ENCODE assay signal across 8 cellular contexts in the genomic region with DNA sequence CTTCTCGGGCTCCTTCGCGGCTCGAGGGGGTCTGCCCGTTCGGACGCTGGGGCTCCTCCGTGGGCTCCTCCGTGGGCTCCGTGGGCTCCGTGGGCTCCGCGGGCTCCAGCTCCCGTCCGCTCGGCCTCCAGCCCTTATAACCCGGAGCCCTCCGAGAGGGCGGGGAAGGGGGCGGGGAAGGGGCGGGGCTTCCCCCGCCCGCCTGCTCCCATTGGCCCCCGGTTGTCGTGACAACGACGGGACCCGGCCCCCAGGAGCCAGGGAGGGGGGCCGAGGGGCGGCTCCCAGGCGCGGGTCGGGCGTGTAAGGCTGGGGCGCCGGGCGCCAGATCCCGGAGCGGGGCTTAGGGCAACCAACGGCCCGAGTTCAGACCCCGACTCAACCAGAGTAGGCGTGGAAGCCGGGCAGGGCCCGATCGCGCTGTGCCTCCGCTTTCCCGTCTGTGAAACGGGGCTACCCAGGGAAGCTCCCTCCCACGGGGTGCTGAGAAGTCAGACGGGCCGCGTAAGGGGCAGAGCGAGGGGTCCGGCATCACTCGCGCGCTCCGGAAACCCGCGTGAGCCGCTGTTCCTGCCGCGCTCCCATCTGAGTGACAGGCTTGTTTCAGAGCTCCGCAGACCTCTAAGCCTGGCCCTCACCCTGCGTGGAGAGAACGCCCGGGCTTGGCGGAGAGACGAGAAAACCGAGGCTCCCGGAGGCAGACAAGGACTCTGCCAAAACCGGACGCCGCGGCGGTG. TPM values are rescaled to one million over a fixed set of nuclear protein-coding genes. Genes with fewer than 3 reads are reported as not detected.
DNase-seq lines count a peak whose midpoint lies in the region; ATAC-seq and TF ChIP-seq lines count a peak whose summit lies in the region.

A gene (minus strand): TSS at position 111 of the 737 bp plus-strand sequence. CDS start 119 bp downstream, outside the sequence.

- peak; percentile 65 for ATAC-seq in GM19328 (IDR thresholded peaks at IDR 0.05; ENCODE audit: unreplicated experiment)
- ATAC-seq in activated naive CD8-positive, alpha-beta T cell treated with anti-CD3 and anti-CD28 coated beads, Interleukin-2, amount 10 ng/mL, durations not matched to agents 7 days and 5 days (ENCODE audit: low read depth): peak; percentile 84
- peak; percentile 94 for ATAC-seq in Right ventricle myocardium inferior

- TF ChIP-seq EP300 in ovary (IDR thresholded peaks at IDR 0.05) (no peak), suprapubic skin (IDR thresholded peaks at IDR 0.05) (no peak)

- no peaks in the 10 kb centered on the region for H3K4me1 Mint-ChIP-seq in activated naive CD8-positive, alpha-beta T cell treated with anti-CD3 and anti-CD28 coated beads, Interleukin-2, amount 10 ng/mL, durations not matched to agents 7 days and 5 days

- H3K9me3 Mint-ChIP-seq in activated naive CD8-positive, alpha-beta T cell treated with anti-CD3 and anti-CD28 coated beads, Interleukin-2, amount 10 ng/mL, durations not matched to agents 7 days and 5 days: no peaks in the 10 kb centered on the region

- no peaks in the 10 kb centered on the region for H3K36me3 ChIP-seq in ovary
- no peaks in the 10 kb centered on the region for H3K36me3 ChIP-seq in suprapubic skin

- no peak within 1 kb of the TSS for H3K27ac Mint-ChIP-seq in activated naive CD8-positive, alpha-beta T cell treated with anti-CD3 and anti-CD28 coated beads, Interleukin-2, amount 10 ng/mL, durations not matched to agents 7 days and 5 days

- H3K9me3 ChIP-seq in ovary (no peaks in the 10 kb centered on the region), suprapubic skin (no peaks in the 10 kb centered on the region)

- 0 to 1% (median 1%) methylated on average over 33 to 78 of the region's 78 CpGs for WGBS in ovary, 3 donors
- 3% methylated on average over 21 of the region's 78 CpGs for WGBS in suprapubic skin

- H3K27me3 ChIP-seq in HL-60 (ENCODE audit: insufficient read depth, poor library complexity, severe bottlenecking) (peaks cover 46% of the 10 kb centered on the region), ovary (no peaks in the 10 kb centered on the region), suprapubic skin (peaks cover 33% of the 10 kb centered on the region)

- peak within 1 kb of the TSS; percentile 70 for H3K4me3 Mint-ChIP-seq in activated naive CD8-positive, alpha-beta T cell treated with anti-CD3 and anti-CD28 coated beads, Interleukin-2, amount 10 ng/mL, durations not matched to agents 7 days and 5 days

- peaks cover 51% of the 10 kb centered on the region for H3K27me3 Mint-ChIP-seq in activated naive CD8-positive, alpha-beta T cell treated with anti-CD3 and anti-CD28 coated beads, Interleukin-2, amount 10 ng/mL, durations not matched to agents 7 days and 5 days

- no peak within 1 kb of the TSS for H3K27ac ChIP-seq in HL-60 (replicated peaks)
- H3K27ac ChIP-seq in ovary: peak within 1 kb of the TSS; percentile 72 to 86
- peak within 1 kb of the TSS; percentile 80 for H3K27ac ChIP-seq in suprapubic skin

- H3K4me1 ChIP-seq in ovary (ENCODE audit: insufficient read depth) (peaks cover 2% of the 10 kb centered on the region), suprapubic skin (peaks cover 35% of the 10 kb centered on the region)

- intact Hi-C loops in Right ventricle myocardium inferior (cut with DNase I) (no loop called here), ovary (cut with DNase I) (loop anchor here in 2 of 4 donors (1.0 to 10.0 kb wide), 2 partner anchors 59 to 60 kb away; a partner anchor contains a TSS)

- no peak for TF ChIP-seq CTCF in AG04449 (IDR thresholded peaks at IDR 0.05; ENCODE audit: insufficient read depth, low read length, missing control alignments)
- TF ChIP-seq CTCF in HL-60 (IDR thresholded peaks at IDR 0.05; ENCODE audit: insufficient read depth, low read length): no peak
- TF ChIP-seq CTCF in ovary (IDR thresholded peaks at IDR 0.05): no peak
- no peak for TF ChIP-seq CTCF in suprapubic skin (IDR thresholded peaks at IDR 0.05)

- POLR2A ChIA-PET in AG04449 (lab: Yijun Ruan, JAX): interaction anchor here (0.6 to 1.5 kb wide), 9 partner anchors 10 to 57 kb away, joined by 3 to 15 read pairs (median 4); no protein-coding TSS in a partner anchor
- POLR2A ChIA-PET in activated naive CD8-positive, alpha-beta T cell treated with anti-CD3 and anti-CD28 coated beads, Interleukin-2, amount 10 ng/mL, durations not matched to agents 7 days and 5 days (lab: Charles Lee): interaction anchor here (0.7 kb wide), 2 partner anchors 142 to 266 kb away, joined by 3 read pairs; no protein-coding TSS in a partner anchor

- CTCF ChIA-PET in AG04449 (lab: Yijun Ruan, JAX): interaction anchor here (1.0 to 1.5 kb wide), 6 partner anchors 11 to 118 kb away, joined by 3 to 10 read pairs (median 4); no protein-coding TSS in a partner anchor

- DNase-seq in AG04449 (ENCODE audit: low read depth, low spot score): no peak
- DNase-seq in HL-60 (ENCODE audit: low read depth in 1 of 2, low spot score in 1 of 2): peak in 1 of 2 experiments; percentile 2
- DNase-seq in SW480 (ENCODE audit: low spot score): peak; percentile 26
- peak; percentile 80 for DNase-seq in activated naive CD8-positive, alpha-beta T cell treated with anti-CD3 and anti-CD28 coated beads, Interleukin-2, amount 10 ng/mL, durations not matched to agents 7 days and 5 days
- peak; percentile 92 for DNase-seq in Right ventricle myocardium inferior (ENCODE audit: missing footprints)
- DNase-seq in ovary: peak; percentile 91 to 94 (median 93)
- DNase-seq in suprapubic skin (ENCODE audit: low spot score in 2 of 2): peak; percentile 89 to 90

- TF ChIP-seq POLR2A in ovary (IDR thresholded peaks at IDR 0.05) (peak; percentile 82), suprapubic skin (IDR thresholded peaks at IDR 0.05) (peak in 1 of 2 donors; percentile 80)

- H3K4me3 ChIP-seq in AG04449 (ENCODE audit: low read depth, low read length) (peak within 1 kb of the TSS; percentile 72), HL-60 (replicated peaks; ENCODE audit: insufficient read depth, low read length) (peak within 1 kb of the TSS; percentile 3; the same call in 1 of the 2 replicates), ovary (peak within 1 kb of the TSS; percentile 65), suprapubic skin (peak within 1 kb of the TSS; percentile 62)

- H3K36me3 Mint-ChIP-seq in activated naive CD8-positive, alpha-beta T cell treated with anti-CD3 and anti-CD28 coated beads, Interleukin-2, amount 10 ng/mL, durations not matched to agents 7 days and 5 days: no peaks in the 10 kb centered on the region

RNA-seq across cellular contexts. Expression of the gene that starts here (rescaled TPM):
- total RNA-seq in activated naive CD8-positive, alpha-beta T cell treated with anti-CD3 and anti-CD28 coated beads, Interleukin-2, amount 10 ng/mL, durations not matched to agents 7 days and 5 days: 10 to 100 TPM in 1 of 2 experiments, 1 to 10 TPM in 1; 9.5 to 10.1 TPM
- 15.3 TPM for total RNA-seq in Right ventricle myocardium inferior
- total RNA-seq in ovary: 100 to 1,000 TPM in 1 of 7 donors, 10 to 100 TPM in 6; 34.0 to 135 (median 42.4) TPM
- 10 to 100 TPM; 18.5 to 29.2 TPM for polyA plus RNA-seq in ovary
- 1 to 10 TPM; 2.9 to 6.9 (median 4.3) TPM for total RNA-seq in suprapubic skin

Comparison
In these comparisons a context has a peak if more than half of its experiments do, and no peak if none do; other contexts are left out.
1. H3K4me3 ChIP-seq: peak in every context shown above with its lines; median percentile 72 in AG04449; 65 in ovary; 62 in suprapubic skin; 3 in HL-60.